ENCODE assay signal across 10 cellular contexts in the genomic region with DNA sequence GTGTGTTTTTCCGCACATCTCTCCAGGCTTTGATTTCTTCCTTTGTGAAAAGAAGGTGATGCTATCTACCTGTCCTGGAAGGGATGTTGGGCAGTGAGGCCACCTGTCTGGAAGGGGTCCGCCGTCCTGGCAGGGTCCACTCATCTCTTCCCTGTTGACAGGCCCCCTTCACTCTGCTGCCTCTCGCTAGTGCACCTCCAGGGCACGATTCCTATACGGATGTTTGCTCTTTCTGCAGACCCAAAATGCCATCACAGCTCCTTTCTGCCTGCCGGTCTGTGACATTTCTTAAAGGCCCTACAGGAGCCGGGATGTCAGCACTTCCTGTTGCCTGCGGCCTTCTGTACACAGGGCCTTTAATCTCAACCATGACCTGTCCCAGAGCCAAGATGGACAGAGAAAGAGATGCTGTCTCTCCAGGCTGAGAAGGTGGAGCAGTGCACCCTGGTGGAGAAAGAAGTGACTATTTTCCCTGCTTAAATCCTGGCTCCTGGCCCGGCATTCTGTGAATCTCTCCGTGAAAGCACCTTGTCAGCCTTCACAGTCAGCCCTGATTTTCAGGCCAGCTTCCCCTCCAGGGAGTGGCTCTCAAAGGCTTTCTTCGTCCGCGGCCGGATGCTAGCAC. TPM values are rescaled to one million over a fixed set of nuclear protein-coding genes. Genes with fewer than 3 reads are reported as not detected.
A peak's percentile ranks its signal among the peaks of the same experiment; 100 is the strongest.
DNase-seq lines count a peak whose midpoint lies in the region; ATAC-seq and TF ChIP-seq lines count a peak whose summit lies in the region.
"Had no signal": no experiment of that assay in that cellular context is flagged by ENCODE, and none has a peak within 500 bp of the region (broad histone marks: within the 10 kb centered on the region; RNA-seq: fewer than 3 reads in every experiment).

No MANE protein-coding gene starts in this region.

- peaks cover 17% of the 10 kb centered on the region for H3K27me3 Mint-ChIP-seq in CD8-positive, alpha-beta T cell (ENCODE audit: low read depth)
- peaks cover 5 to 12% of the 10 kb centered on the region in 2 donors for H3K27me3 Mint-ChIP-seq in CD4-positive, alpha-beta memory T cell

- CTCF ChIA-PET in CD8-positive, alpha-beta T cell (lab: Charles Lee), result no interaction called here
- CTCF ChIA-PET in CD4-positive, alpha-beta memory T cell (lab: Charles Lee; ENCODE audit: partially characterized antibody), result no interaction called here

- H3K36me3 ChIP-seq in right atrium auricular region (no peaks in the 10 kb centered on the region), kidney epithelial cell (ENCODE audit: control insufficient read depth, insufficient read depth, low read length) (no peaks in the 10 kb centered on the region)
- H3K36me3 ChIP-seq in CD8-positive, alpha-beta T cell (ENCODE audit: insufficient read depth, low read length), result no peaks in the 10 kb centered on the region
- no peaks in the 10 kb centered on the region for H3K36me3 ChIP-seq in CD4-positive, alpha-beta memory T cell (ENCODE audit: insufficient read depth, low read length)

- no peak overlapping the region for H3K27ac ChIP-seq in right atrium auricular region
- no peak overlapping the region for H3K27ac ChIP-seq in CD8-positive, alpha-beta T cell (ENCODE audit: low read depth, low read length)
- H3K27ac ChIP-seq in CD4-positive, alpha-beta memory T cell (ENCODE audit: low read depth, low read length), result no peak overlapping the region

- no peaks in the 10 kb centered on the region for H3K9me3 ChIP-seq in right atrium auricular region
- H3K9me3 ChIP-seq in CD8-positive, alpha-beta T cell (ENCODE audit: low read length), result no peaks in the 10 kb centered on the region
- H3K9me3 ChIP-seq in CD4-positive, alpha-beta memory T cell (ENCODE audit: control insufficient read depth in 1 of 2, low read length in 2 of 2), result no peaks in the 10 kb centered on the region

- no peak overlapping the region for H3K4me3 Mint-ChIP-seq in CD8-positive, alpha-beta T cell
- no peak overlapping the region for H3K4me3 Mint-ChIP-seq in CD4-positive, alpha-beta memory T cell

- H3K27ac Mint-ChIP-seq in CD8-positive, alpha-beta T cell, result no peak overlapping the region
- H3K27ac Mint-ChIP-seq in CD4-positive, alpha-beta memory T cell, result no peak overlapping the region
- H3K27ac Mint-ChIP-seq: CD4-positive, CD25-positive, alpha-beta regulatory T cell had no signal

- no peaks in the 10 kb centered on the region for H3K4me1 Mint-ChIP-seq in CD8-positive, alpha-beta T cell (ENCODE audit: low read depth)
- H3K4me1 Mint-ChIP-seq in CD4-positive, alpha-beta memory T cell, result no peaks in the 10 kb centered on the region
- H3K4me1 Mint-ChIP-seq: CD4-positive, CD25-positive, alpha-beta regulatory T cell had no signal

- ATAC-seq in Right ventricle myocardium inferior, result peak; percentile 47
- no peak for ATAC-seq in GM18909 (IDR thresholded peaks at IDR 0.05; ENCODE audit: poor library complexity, unreplicated experiment)
- no peak for ATAC-seq in CD8-positive, alpha-beta T cell

- POLR2A ChIA-PET in CD8-positive, alpha-beta T cell (lab: Charles Lee), result no interaction called here
- POLR2A ChIA-PET in CD4-positive, alpha-beta memory T cell (lab: Charles Lee; ENCODE audit: partially characterized antibody), result no interaction called here

- H3K27me3 ChIP-seq in right atrium auricular region, result no peaks in the 10 kb centered on the region
- H3K27me3 ChIP-seq in kidney epithelial cell (ENCODE audit: control insufficient read depth, insufficient read depth, low read length), result no peaks in the 10 kb centered on the region
- no peaks in the 10 kb centered on the region for H3K27me3 ChIP-seq in CD8-positive, alpha-beta T cell (ENCODE audit: insufficient read depth, low read length)
- no peaks in the 10 kb centered on the region for H3K27me3 ChIP-seq in CD4-positive, alpha-beta memory T cell (ENCODE audit: insufficient read depth, low read length)

- H3K4me3 ChIP-seq in right atrium auricular region (no peak overlapping the region), kidney epithelial cell (ENCODE audit: low read depth, low read length) (no peak overlapping the region)
- H3K4me3 ChIP-seq in CD8-positive, alpha-beta T cell (ENCODE audit: low read depth, low read length), result no peak overlapping the region
- H3K4me3 ChIP-seq in CD4-positive, alpha-beta memory T cell (ENCODE audit: low read length in 2 of 2), result no peak overlapping the region

- in situ Hi-C loops in T47D (cut with HindIII; ENCODE audit: low pct_unique_long_range_greater_than_20kb, low sequenced_read_pairs), result no loop called here

- TF ChIP-seq CTCF in right atrium auricular region (IDR thresholded peaks at IDR 0.05) (peak in 1 of 2 donors; percentile 34), kidney epithelial cell (IDR thresholded peaks at IDR 0.05; ENCODE audit: insufficient read depth, low read length, poor library complexity, severe bottlenecking) (peak; percentile 29)
- TF ChIP-seq CTCF in CD8-positive, alpha-beta T cell (IDR thresholded peaks at IDR 0.05), result no peak

- no peak for DNase-seq in Right ventricle myocardium inferior (ENCODE audit: missing footprints)
- DNase-seq in right atrium auricular region (ENCODE audit: low spot score), result no peak
- DNase-seq in T47D (ENCODE audit: low read depth in 1 of 2, low spot score in 1 of 2), result peak; percentile 11 to 68
- no peak for DNase-seq in kidney epithelial cell (ENCODE audit: low read depth)
- DNase-seq in NCI-H2227 treated with DMSO at 0.1 percent for 48 hours (lab: John Stamatoyannopoulos, UW), result no peak
- no peak for DNase-seq in CD8-positive, alpha-beta T cell
- DNase-seq in CD4-positive, alpha-beta memory T cell, result no peak
- DNase-seq: CD4-positive, CD25-positive, alpha-beta regulatory T cell; NCI-H2171 had no signal

- H3K36me3 Mint-ChIP-seq in CD8-positive, alpha-beta T cell, result no peaks in the 10 kb centered on the region
- H3K36me3 Mint-ChIP-seq in CD4-positive, alpha-beta memory T cell, result no peaks in the 10 kb centered on the region
- H3K36me3 Mint-ChIP-seq: CD4-positive, CD25-positive, alpha-beta regulatory T cell had no signal

- no peaks in the 10 kb centered on the region for H3K4me1 ChIP-seq in right atrium auricular region
- no peaks in the 10 kb centered on the region for H3K4me1 ChIP-seq in CD8-positive, alpha-beta T cell (ENCODE audit: insufficient read depth, low read length)
- H3K4me1 ChIP-seq in CD4-positive, alpha-beta memory T cell (ENCODE audit: insufficient read depth, low read length), result no peaks in the 10 kb centered on the region

- no peaks in the 10 kb centered on the region for H3K9me3 Mint-ChIP-seq in CD8-positive, alpha-beta T cell
- H3K9me3 Mint-ChIP-seq in CD4-positive, alpha-beta memory T cell, result peaks cover 0 to 2% (median 0%) of the 10 kb centered on the region in 8 donors

- intact Hi-C loops in Right ventricle myocardium inferior (cut with DNase I), result no loop called here
- intact Hi-C loops in CD8-positive, alpha-beta T cell (cut with DNase I, micrococcal nuclease), result no loop called here
- intact Hi-C loops in CD4-positive, alpha-beta memory T cell (cut with micrococcal nuclease), result no loop called here

RNA-seq across cellular contexts. Expression of gene FAM3D, which starts 7.4 kb away (rescaled TPM):
- total RNA-seq in Right ventricle myocardium inferior (not detected), right atrium auricular region (not detected), kidney epithelial cell (not detected in 2 replicates)
- not detected for total RNA-seq in CD8-positive, alpha-beta T cell
- not detected for total RNA-seq in CD4-positive, alpha-beta memory T cell
- polyA plus RNA-seq in CD4-positive, alpha-beta memory T cell, result not detected
- total RNA-seq: CD4-positive, CD25-positive, alpha-beta regulatory T cell had no signal
- polyA plus RNA-seq: CD4-positive, CD25-positive, alpha-beta regulatory T cell had no signal

Comparison
In these comparisons a context has a peak if more than half of its experiments do, and no peak if none do; other contexts are left out.
1. DNase-seq: peak in T47D (2 of 2); none in Right ventricle myocardium inferior (single experiment), right atrium auricular region (single experiment), kidney epithelial cell (single experiment), NCI-H2227 treated with DMSO at 0.1 percent for 48 hours (single experiment), CD8-positive, alpha-beta T cell (0 of 7) and CD4-positive, alpha-beta memory T cell (0 of 5).